Comparison of ENCODE assay signal across 28 cellular contexts in genomic region chr2:159298967-159299366, GRCh38.
"Had no signal": no experiment of that assay in that cellular context is flagged by ENCODE, and none has a peak within 500 bp of the region (broad histone marks: within the 10 kb centered on the region; RNA-seq: fewer than 3 reads in every experiment).

No MANE protein-coding gene starts in this region.

- H3K4me1 ChIP-seq: left ventricle myocardium inferior, neural progenitor cell, parathyroid adenoma, right atrium auricular region, suprapubic skin, tibial artery, upper lobe of right lung had no signal

- DNase-seq: hippocampal formation; kidney; left ventricle myocardium inferior; mesendoderm; naive B cell; natural killer cell; nephron progenitor cell; occipital lobe; stimulated activated CD4-positive, alpha-beta T cell treated with anti-CD3 and anti-CD28 coated beads, Interleukin-12 subunit alpha, Interleukin-12 subunit beta, amount 100 ng/mL, for 4 hours; stimulated activated CD4-positive, alpha-beta T cell treated with anti-CD3 and anti-CD28 coated beads, Interleukin-15, amount 100 ng/mL, for 24 hours; stimulated activated CD4-positive, alpha-beta T cell treated with anti-CD3 and anti-CD28 coated beads, Interleukin-2, amount 100 ng/mL, for 24 hours; stimulated activated CD4-positive, alpha-beta T cell treated with anti-CD3 and anti-CD28 coated beads, Interleukin-4, amount 100 ng/mL, for 1 hour; stimulated activated naive CD4-positive, alpha-beta T cell; tibial artery; trophoblast cell; upper lobe of right lung had no signal

- H3K9ac ChIP-seq: neural progenitor cell, parathyroid adenoma had no signal

- H3K27me3 ChIP-seq: neural progenitor cell, neutrophil, right atrium auricular region, suprapubic skin, tibial artery, upper lobe of right lung had no signal

- ATAC-seq: natural killer cell; sciatic nerve; stimulated activated effector memory CD8-positive, alpha-beta T cell treated with anti-CD3 and anti-CD28 coated beads, Interleukin-12 subunit alpha, Interleukin-12 subunit beta, amount 100 ng/mL, for 72 hours; upper lobe of right lung had no signal

- H3K36me3 ChIP-seq: left ventricle myocardium inferior, neural progenitor cell, neutrophil, right atrium auricular region, suprapubic skin, thoracic aorta, tibial artery, upper lobe of right lung had no signal

- H3K79me2 ChIP-seq: parathyroid adenoma had no signal

- FAIRE-seq: islet of Langerhans, kidney, urothelium cell line had no signal

- H3K9me3 ChIP-seq: left ventricle myocardium inferior, neutrophil, right atrium auricular region, suprapubic skin, thoracic aorta, tibial artery, upper lobe of right lung had no signal

- H3K27ac ChIP-seq: left ventricle myocardium inferior, neural progenitor cell, neutrophil, parathyroid adenoma, right atrium auricular region, skin epidermis, suprapubic skin, thoracic aorta, tibial artery, upper lobe of right lung had no signal

- H3K4me2 ChIP-seq: neural progenitor cell had no signal

- H3K4me3 ChIP-seq: left ventricle myocardium inferior, lung, neural progenitor cell, right atrium auricular region, skin epidermis, suprapubic skin, thoracic aorta, tibial artery, upper lobe of right lung had no signal

- H2AFZ ChIP-seq: neural progenitor cell, parathyroid adenoma had no signal
